In genomic region chr1:156476501-156477298, GRCh38 we compare ENCODE assay signal across 8 cellular contexts. TPM values are rescaled to one million over a fixed set of nuclear protein-coding genes. Genes with fewer than 3 reads are reported as not detected.
A peak's percentile ranks its signal among the peaks of the same experiment; 100 is the strongest.
DNase-seq lines count a peak whose midpoint lies in the region; ATAC-seq and TF ChIP-seq lines count a peak whose summit lies in the region.

No MANE protein-coding gene starts in this region.

- H3K4me3 Mint-ChIP-seq in T-helper 17 cell = no peak overlapping the region
- no peak overlapping the region for H3K4me3 Mint-ChIP-seq in stimulated activated naive CD8-positive, alpha-beta T cell treated with anti-CD3 and anti-CD28 coated beads, Interleukin-15, Interleukin-2, amounts not matched to agents 100 ng/mL and 50 ng/mL, for 24 hours

- H3K79me2 ChIP-seq in MM.1S (ENCODE audit: low read length) = peaks cover 88% of the 10 kb centered on the region

- DNase-seq in GM04503 (ENCODE audit: low read depth) = peak; percentile 36
- DNase-seq in T-helper 17 cell = no peak
- peak in 1 of 2 donors; percentile 13 for DNase-seq in foreskin keratinocyte
- no peak for DNase-seq in MM.1S
- no peak for DNase-seq in ecto neural progenitor cell (ENCODE audit: low spot score)

- H3K4me3 ChIP-seq in MM.1S (ENCODE audit: low read length) = no peak overlapping the region

- no peaks in the 10 kb centered on the region for H3K4me1 ChIP-seq in foreskin keratinocyte
- H3K4me1 ChIP-seq in MM.1S (ENCODE audit: low read length) = peaks cover 9% of the 10 kb centered on the region

- H3K27me3 ChIP-seq in foreskin keratinocyte (no peaks in the 10 kb centered on the region), MM.1S (replicated peaks; ENCODE audit: insufficient read depth, low read length) (no peaks in the 10 kb centered on the region)

- TF ChIP-seq CTCF in foreskin keratinocyte (conservative IDR thresholded peaks at IDR 0.05) (no peak), MM.1S (IDR thresholded peaks at IDR 0.05; ENCODE audit: low read length) (no peak)

- peak overlapping the region; percentile 64 for H3K27ac ChIP-seq in foreskin keratinocyte
- no peak overlapping the region for H3K27ac ChIP-seq in MM.1S (ENCODE audit: low read length)

- no peak overlapping the region for H2AFZ ChIP-seq in MM.1S (ENCODE audit: low read length)

- H3K9me2 ChIP-seq in MM.1S (replicated peaks; ENCODE audit: insufficient read depth, low read length) = no peaks in the 10 kb centered on the region

- peaks cover 23% of the 10 kb centered on the region for H3K4me1 Mint-ChIP-seq in T-helper 17 cell
- peaks cover 43% of the 10 kb centered on the region for H3K4me1 Mint-ChIP-seq in stimulated activated naive CD8-positive, alpha-beta T cell treated with anti-CD3 and anti-CD28 coated beads, Interleukin-15, Interleukin-2, amounts not matched to agents 100 ng/mL and 50 ng/mL, for 24 hours (ENCODE audit: low read depth)

- ATAC-seq in T-helper 17 cell = no peak
- ATAC-seq in foreskin keratinocyte = peak; percentile 9
- no peak for ATAC-seq in HG03354 (IDR thresholded peaks at IDR 0.05; ENCODE audit: poor library complexity, severe bottlenecking, unreplicated experiment)
- no peak for ATAC-seq in GM18858 (IDR thresholded peaks at IDR 0.05; ENCODE audit: unreplicated experiment)

- no peaks in the 10 kb centered on the region for H3K9me3 Mint-ChIP-seq in stimulated activated naive CD8-positive, alpha-beta T cell treated with anti-CD3 and anti-CD28 coated beads, Interleukin-15, Interleukin-2, amounts not matched to agents 100 ng/mL and 50 ng/mL, for 24 hours

- no peaks in the 10 kb centered on the region for H4K20me1 ChIP-seq in MM.1S (ENCODE audit: insufficient read depth, low read length)

- no peak overlapping the region for H3K4me2 ChIP-seq in MM.1S (ENCODE audit: low read depth, low read length)

- H3K36me3 Mint-ChIP-seq in T-helper 17 cell (ENCODE audit: low read depth) = peaks cover 14% of the 10 kb centered on the region
- peaks cover 68% of the 10 kb centered on the region for H3K36me3 Mint-ChIP-seq in stimulated activated naive CD8-positive, alpha-beta T cell treated with anti-CD3 and anti-CD28 coated beads, Interleukin-15, Interleukin-2, amounts not matched to agents 100 ng/mL and 50 ng/mL, for 24 hours (ENCODE audit: low read depth)

- peak overlapping the region; percentile 80 for H3K27ac Mint-ChIP-seq in T-helper 17 cell
- H3K27ac Mint-ChIP-seq in stimulated activated naive CD8-positive, alpha-beta T cell treated with anti-CD3 and anti-CD28 coated beads, Interleukin-15, Interleukin-2, amounts not matched to agents 100 ng/mL and 50 ng/mL, for 24 hours = peak overlapping the region; percentile 65

- H3F3A ChIP-seq in MM.1S (ENCODE audit: insufficient read depth, low read length) = peaks cover 13% of the 10 kb centered on the region

- no peaks in the 10 kb centered on the region for H3K27me3 Mint-ChIP-seq in T-helper 17 cell
- H3K27me3 Mint-ChIP-seq in stimulated activated naive CD8-positive, alpha-beta T cell treated with anti-CD3 and anti-CD28 coated beads, Interleukin-15, Interleukin-2, amounts not matched to agents 100 ng/mL and 50 ng/mL, for 24 hours = no peaks in the 10 kb centered on the region

- peaks cover 45% of the 10 kb centered on the region for H3K36me3 ChIP-seq in MM.1S (replicated peaks; ENCODE audit: insufficient read depth, low read length)

- H3K9me3 ChIP-seq in T-helper 17 cell (ENCODE audit: control insufficient read depth, low read length, poor library complexity, severe bottlenecking) = no peaks in the 10 kb centered on the region
- no peaks in the 10 kb centered on the region for H3K9me3 ChIP-seq in MM.1S (replicated peaks; ENCODE audit: insufficient read depth, low read length)

- no peak overlapping the region for H3K9ac ChIP-seq in MM.1S (ENCODE audit: low read length)

RNA-seq across cellular contexts. Expression of gene MEF2D, which starts 23.9 kb away (rescaled TPM):
- total RNA-seq in T-helper 17 cell = 100 to 1,000 TPM; 142 to 157 TPM
- 17.2 and 18.5 TPM in 2 replicates for total RNA-seq in foreskin keratinocyte
- 13.1 and 13.3 TPM in 2 replicates for polyA plus RNA-seq in foreskin keratinocyte
